9 cellular contexts compared by ENCODE assay signal in the genomic region with DNA sequence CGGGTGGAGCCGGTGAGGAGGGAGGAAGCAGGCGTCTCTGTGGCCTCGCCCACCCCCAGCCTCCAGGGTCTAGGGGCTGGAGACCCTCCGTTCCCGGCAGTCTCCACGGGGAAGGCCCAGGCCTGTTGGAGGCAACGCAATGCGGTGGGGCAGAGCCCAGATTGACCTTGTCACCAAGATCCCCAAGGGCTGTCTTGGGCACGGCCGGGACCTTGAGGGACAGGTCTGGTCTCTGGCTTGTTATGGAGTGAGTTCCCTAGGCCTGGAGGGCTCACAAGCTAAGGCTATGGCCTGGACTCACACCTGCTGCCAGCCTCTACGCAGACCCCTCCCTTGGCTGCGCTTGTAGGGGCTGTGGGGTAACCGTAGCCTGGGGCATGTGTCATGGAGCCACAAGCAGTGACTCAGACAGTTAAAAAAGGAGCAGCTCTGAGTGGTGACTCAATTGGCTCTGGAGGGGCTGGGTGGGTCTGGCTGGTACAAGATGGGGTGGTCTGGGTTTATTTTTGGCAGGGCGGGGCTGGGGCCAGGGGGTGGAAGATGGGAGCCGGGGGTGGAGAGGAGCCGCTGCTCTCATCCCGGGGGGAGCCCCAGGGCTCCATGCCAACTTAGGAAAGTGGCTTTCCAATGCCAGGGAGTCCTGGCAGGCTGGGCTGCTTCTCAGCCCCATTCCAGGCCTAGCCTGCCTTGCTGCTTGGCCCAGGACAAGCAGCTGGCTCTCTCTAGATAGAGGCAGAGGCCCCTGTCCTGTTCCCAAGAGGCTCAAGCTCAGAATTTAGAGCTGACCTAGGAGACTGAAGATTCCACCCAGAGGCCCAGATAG. TPM values are rescaled to one million over a fixed set of nuclear protein-coding genes. Genes with fewer than 3 reads are reported as not detected.
A peak's percentile ranks its signal among the peaks of the same experiment; 100 is the strongest.
DNase-seq lines count a peak whose midpoint lies in the region; ATAC-seq and TF ChIP-seq lines count a peak whose summit lies in the region.
"Not testable (repeated sequence)": the region's sequence is repeated elsewhere in the genome, so short reads cannot be mapped to it uniquely, and the experiment has no call there.
"Had no signal": no experiment of that assay in that cellular context is flagged by ENCODE, and none has a peak within 500 bp of the region (broad histone marks: within the 10 kb centered on the region; RNA-seq: fewer than 3 reads in every experiment).

No MANE protein-coding gene starts in this region.

- H3K9me3 Mint-ChIP-seq in HFFc6, result not testable (repeated sequence)

- not testable (repeated sequence) for H3K36me3 ChIP-seq in adipocyte (ENCODE audit: control insufficient read depth, insufficient read depth, low read length, severe bottlenecking); esophagus squamous epithelium; psoas muscle (ENCODE audit: insufficient read depth in 1 of 2, low read depth in 1 of 2); stomach; aorta (ENCODE audit: control insufficient read depth in 1 of 2, insufficient read depth in 2 of 2, low read length in 1 of 2)

- not testable (repeated sequence) for H3K27me3 Mint-ChIP-seq in HFFc6 (ENCODE audit: insufficient read depth)

- peak; percentile 5 to 47 for ATAC-seq in right cardiac atrium
- ATAC-seq in psoas muscle, result peak; percentile 89 to 93 (median 92)
- ATAC-seq in aorta (ENCODE audit: low FRiP score), result peak; percentile 83

- intact Hi-C loops in esophagus squamous epithelium (cut with DNase I); right cardiac atrium (cut with DNase I); psoas muscle (cut with DNase I); stomach (cut with DNase I; ENCODE audit: low total_unique reads); aorta (cut with DNase I): not testable (repeated sequence)

- TF ChIP-seq POLR2A in esophagus squamous epithelium (IDR thresholded peaks at IDR 0.05); stomach (IDR thresholded peaks at IDR 0.05): not testable (repeated sequence)

- peaks cover 66% of the 10 kb centered on the region for H3K4me1 Mint-ChIP-seq in HFFc6 (ENCODE audit: low read depth)

- not testable (repeated sequence) for H3K9me3 ChIP-seq in adipocyte (ENCODE audit: control insufficient read depth, low read length); esophagus squamous epithelium; right cardiac atrium (ENCODE audit: control insufficient read depth, low read length); psoas muscle; stomach; aorta (ENCODE audit: control insufficient read depth, low read length)

- not testable (repeated sequence) for DNase-seq in HFFc6; adipocyte (ENCODE audit: low read depth); esophagus squamous epithelium (lab: John Stamatoyannopoulos, UW); right cardiac atrium; psoas muscle; stomach; aorta
- DNase-seq in RPMI7951 (ENCODE audit: low read depth), result peak; percentile 35

- not testable (repeated sequence) for TF ChIP-seq EP300 in stomach (IDR thresholded peaks at IDR 0.05)

- peak overlapping the region; percentile 40 for H3K9ac ChIP-seq in adipocyte (ENCODE audit: low read length)

- H3K27me3 ChIP-seq in adipocyte (replicated peaks; ENCODE audit: control insufficient read depth, insufficient read depth, low read length); right cardiac atrium (ENCODE audit: control insufficient read depth, insufficient read depth); psoas muscle (ENCODE audit: insufficient read depth in 3 of 3, low read length in 2 of 3); stomach; aorta (ENCODE audit: control insufficient read depth in 1 of 2, insufficient read depth in 2 of 2, low read length in 1 of 2): not testable (repeated sequence)
- H3K27me3 ChIP-seq in esophagus squamous epithelium, result peaks cover 0 to 26% (median 0%) of the 10 kb centered on the region in 4 donors

- peak overlapping the region; percentile 59 for H3K27ac Mint-ChIP-seq in HFFc6

- not testable (repeated sequence) for TF ChIP-seq CTCF in HFFc6 (IDR thresholded peaks at IDR 0.05); esophagus squamous epithelium (IDR thresholded peaks at IDR 0.05); psoas muscle (IDR thresholded peaks at IDR 0.05); stomach (IDR thresholded peaks at IDR 0.05)

- H3K27ac ChIP-seq in esophagus squamous epithelium (peak overlapping the region; percentile 50 to 86 (median 78)), right cardiac atrium (ENCODE audit: low read length) (peak overlapping the region; percentile 81), psoas muscle (peak overlapping the region; percentile 80), stomach (peak overlapping the region in 3 of 5 donors; percentile 73 to 88 (median 79)), aorta (ENCODE audit: low read depth in 1 of 2, low read length in 2 of 2) (peak overlapping the region; percentile 88 to 92)

- H3K36me3 Mint-ChIP-seq in HFFc6 (ENCODE audit: low read depth), result peaks cover 13% of the 10 kb centered on the region

- not testable (repeated sequence) for H3K4me3 ChIP-seq in adipocyte (ENCODE audit: low read length); esophagus squamous epithelium; right cardiac atrium (ENCODE audit: low read length); psoas muscle; stomach; aorta (ENCODE audit: low read length in 2 of 2)

- H3K4me1 ChIP-seq in adipocyte (ENCODE audit: control insufficient read depth, insufficient read depth, low read length), result peaks cover 31% of the 10 kb centered on the region
- peaks cover 25 to 78% (median 46%) of the 10 kb centered on the region in 3 donors for H3K4me1 ChIP-seq in esophagus squamous epithelium
- H3K4me1 ChIP-seq in right cardiac atrium (ENCODE audit: control insufficient read depth, insufficient read depth, low read length), result peaks cover 18% of the 10 kb centered on the region
- H3K4me1 ChIP-seq in psoas muscle, result peaks cover 24% of the 10 kb centered on the region
- peaks cover 18 to 73% (median 47%) of the 10 kb centered on the region in 4 donors for H3K4me1 ChIP-seq in stomach
- not testable (repeated sequence) for H3K4me1 ChIP-seq in aorta (ENCODE audit: control insufficient read depth in 1 of 2, insufficient read depth in 2 of 2, low read length in 2 of 2)

- H3K4me3 Mint-ChIP-seq in HFFc6, result not testable (repeated sequence)

- WGBS in esophagus squamous epithelium, 2 donors, result no CpG with 5 or more reads among the region's 18 CpGs
- WGBS in right cardiac atrium, result 63% methylated on average over 11 of the region's 18 CpGs
- WGBS in psoas muscle, 3 donors, result 54 to 57% (median 56%) methylated on average over 7 to 15 of the region's 18 CpGs
- WGBS in stomach, 5 donors, result 68 to 90% (median 84%) methylated on average over 6 to 10 of the region's 18 CpGs; no CpG with 5 or more reads in 1 of the 5 donors
- 2 to 13% methylated on average over 7 to 12 of the region's 18 CpGs for WGBS in aorta, 2 donors

RNA-seq across cellular contexts. Expression of a gene that starts 9.0 kb away (rescaled TPM):
- 100 to 1,000 TPM in 1 of 6 experiments, 10 to 100 TPM in 5; 81.2 to 111 (median 95.7) TPM for total RNA-seq in HFFc6 (2021; fragmentation: NEBNext Ultra II Directional; extraction: Animal tissue kit (Norgen Biotek cat#: 25700))
- total RNA-seq in RPMI7951 (2014; rRNA removed; shearing (Covaris generic)), result 31.4 and 52.5 TPM in 2 replicates
- 10 to 100 TPM in 1 of 4 donors, 1 to 10 TPM in 3; 2.9 to 13.4 (median 4.2) TPM for total RNA-seq in esophagus squamous epithelium
- 10 to 100 TPM; 10.1 to 48.9 (median 16.2) TPM for total RNA-seq in right cardiac atrium
- polyA plus RNA-seq in right cardiac atrium, result 11.5 TPM
- 10 to 100 TPM; 15.8 to 49.5 (median 34.0) TPM for total RNA-seq in psoas muscle
- 10 to 100 TPM in 2 of 3 donors, 1 to 10 TPM in 1; 8.1 to 15.9 (median 10.6) TPM for polyA plus RNA-seq in psoas muscle
- 10 to 100 TPM; 15.1 to 44.6 (median 28.1) TPM for total RNA-seq in stomach
- 10 to 100 TPM in 1 of 3 donors, 1 to 10 TPM in 2; 1.8 to 15.5 (median 3.1) TPM for polyA plus RNA-seq in stomach
- 100 to 1,000 TPM in 1 of 2 donors, 10 to 100 TPM in 1; 86.8 to 160 TPM for total RNA-seq in aorta
- polyA plus RNA-seq in aorta, result 10 to 100 TPM; 10.6 to 45.1 TPM
- total RNA-seq: Calu3 had no signal

RNA-seq across cellular contexts. Expression of a gene that starts 55.9 kb away (rescaled TPM):
- 10 to 100 TPM; 23.3 to 28.1 (median 25.3) TPM for total RNA-seq in HFFc6 (2021; fragmentation: NEBNext Ultra II Directional; extraction: Animal tissue kit (Norgen Biotek cat#: 25700))
- total RNA-seq in RPMI7951 (2014; rRNA removed; shearing (Covaris generic)), result 7.1 and 8.1 TPM in 2 replicates
- total RNA-seq in esophagus squamous epithelium (10 to 100 TPM; 20.3 to 36.4 (median 25.9) TPM), right cardiac atrium (10 to 100 TPM; 14.6 to 18.4 (median 17.8) TPM), psoas muscle (1 to 10 TPM; 3.5 to 8.0 (median 3.9) TPM), stomach (10 to 100 TPM; 12.5 to 36.8 (median 23.9) TPM), aorta (10 to 100 TPM; 30.9 to 59.5 TPM)
- polyA plus RNA-seq in right cardiac atrium (13.2 TPM), psoas muscle (1 to 10 TPM; 3.7 to 4.4 (median 3.8) TPM), stomach (10 to 100 TPM; 11.0 to 15.6 (median 11.6) TPM), aorta (10 to 100 TPM in 1 of 2 donors, 1 to 10 TPM in 1; 6.3 to 26.7 TPM)

Comparison
In these comparisons a context has a peak if more than half of its experiments do, and no peak if none do; other contexts are left out.
1. ATAC-seq: peak in every context shown above with its lines; median percentile 92 in psoas muscle; 83 in aorta; 26 in right cardiac atrium.